ENCODE assay signal across 23 cellular contexts in the genomic region with DNA sequence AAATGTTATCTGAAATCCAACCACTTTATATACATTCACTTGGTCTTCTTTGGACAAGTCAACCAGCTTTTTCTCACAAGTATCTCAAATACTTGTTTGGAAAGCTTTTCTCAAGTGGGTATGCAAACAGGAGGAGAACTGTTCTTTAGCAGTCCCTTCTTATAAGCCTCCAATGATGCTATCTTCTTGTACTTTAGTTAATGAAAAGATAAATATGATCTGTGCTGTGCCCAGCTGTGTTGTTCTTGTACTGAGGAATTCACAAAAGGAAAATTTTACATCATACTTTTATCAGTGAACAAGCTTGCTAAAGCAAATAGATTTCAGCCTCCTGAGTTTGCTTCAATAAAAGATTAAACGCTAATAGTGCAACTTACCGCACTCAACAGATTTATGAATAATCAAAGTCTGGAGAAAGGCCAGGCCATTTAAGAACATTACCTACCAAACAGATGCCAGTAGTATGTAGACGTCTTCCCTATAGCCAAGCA.
DNase-seq lines count a peak whose midpoint lies in the region; ATAC-seq and TF ChIP-seq lines count a peak whose summit lies in the region.
"Had no signal": no experiment of that assay in that cellular context is flagged by ENCODE, and none has a peak within 500 bp of the region (broad histone marks: within the 10 kb centered on the region; RNA-seq: fewer than 3 reads in every experiment).

No MANE protein-coding gene starts in this region.

- POLR2A ChIA-PET in SK-N-SH (lab: Yijun Ruan, JAX), result no interaction called here

- H2AFZ ChIP-seq in SK-N-SH (ENCODE audit: low read depth), result no peak overlapping the region

- DNase-seq in DMS 273 treated with DMSO at 0.1 percent for 48 hours (lab: John Stamatoyannopoulos, UW), result peak; percentile 75
- peak; percentile 55 for DNase-seq in LNCaP clone FGC (ENCODE audit: low read depth)
- DNase-seq in epithelial cell of proximal tubule (ENCODE audit: low read depth), result no peak
- DNase-seq in progenitor cell of endocrine pancreas (ENCODE audit: low spot score, unreplicated experiment), result no peak
- DNase-seq in SK-N-SH, result no peak
- no peak for DNase-seq in NCI-H2029 treated with DMSO at 0.1 percent for 48 hours (lab: John Stamatoyannopoulos, UW)
- DNase-seq in NCI-H2196 (lab: John Stamatoyannopoulos, UW; ENCODE audit: unreplicated experiment), result no peak
- DNase-seq: activated CD4-positive, alpha-beta T cell treated with anti-CD3 and anti-CD28 coated beads, Interleukin-2, amount 50 U/mL, for 48 hours; activated CD4-positive, CD25-positive, alpha-beta regulatory T cell; aorta; KG1; NCI-H187 treated with DMSO at 0.1 percent for 48 hours; NCI-H226; OCI-M1; stimulated activated CD4-positive, alpha-beta T cell treated with anti-CD3 and anti-CD28 coated beads, Interleukin-2, amount 100 ng/mL, for 24 hours; uterus had no signal

- no peaks in the 10 kb centered on the region for H3K9me3 Mint-ChIP-seq in progenitor cell of endocrine pancreas (ENCODE audit: low read depth)
- H3K9me3 Mint-ChIP-seq: activated naive CD4-positive, alpha-beta T cell treated with anti-CD3 and anti-CD28 coated beads, Interleukin-2, amount 50 U/mL, for 72 hours; activated T-helper 2 cell treated with anti-CD3 and anti-CD28 coated beads, Interferon-gamma antibody, Interleukin-2, Interleukin-4, amounts not matched to agents 10 μg/mL and 5 μg/mL and 100 μg/mL, durations not matched to agents 14 hours and 24 hours and 36 hours; stimulated activated effector memory CD8-positive, alpha-beta T cell treated with anti-CD3 and anti-CD28 coated beads, Interleukin-12 subunit alpha, Interleukin-12 subunit beta, amount 100 ng/mL, for 72 hours had no signal

- H3K9me2 ChIP-seq in SK-N-SH, result no peaks in the 10 kb centered on the region

- peaks cover 0 to 6% of the 10 kb centered on the region in 2 experiments; a peak in 2 of 4 replicates for H3K4me1 ChIP-seq in SK-N-SH (ENCODE audit: control insufficient read depth in 1 of 2, insufficient read depth in 2 of 2, low read depth in 1 of 2, low read length in 1 of 2)
- H3K4me1 ChIP-seq: uterus had no signal

- H3K36me3 Mint-ChIP-seq in progenitor cell of endocrine pancreas (ENCODE audit: insufficient read depth), result peaks cover 3% of the 10 kb centered on the region
- H3K36me3 Mint-ChIP-seq: activated naive CD4-positive, alpha-beta T cell treated with anti-CD3 and anti-CD28 coated beads, Interleukin-2, amount 50 U/mL, for 72 hours; stimulated activated effector memory CD8-positive, alpha-beta T cell treated with anti-CD3 and anti-CD28 coated beads, Interleukin-12 subunit alpha, Interleukin-12 subunit beta, amount 100 ng/mL, for 72 hours had no signal

- H3K4me3 ChIP-seq in LNCaP clone FGC (ENCODE audit: low read depth, low read length) (no peak overlapping the region), epithelial cell of proximal tubule (ENCODE audit: low read depth, low read length) (peak overlapping the region; percentile 9), SK-N-SH (ENCODE audit: low read depth in 2 of 2, low read length in 1 of 2) (no peak overlapping the region)
- H3K4me3 ChIP-seq: skin epidermis, uterus had no signal

- H4K20me1 ChIP-seq in SK-N-SH (ENCODE audit: insufficient read depth), result no peaks in the 10 kb centered on the region

- CTCF ChIA-PET in SK-N-SH (lab: Yijun Ruan, JAX), result interaction anchor here (0.9 kb wide), 1 partner anchor 17 kb away, joined by 3 read pairs; no protein-coding TSS in a partner anchor

- TF ChIP-seq CTCF in LNCaP clone FGC (IDR thresholded peaks at IDR 0.05; ENCODE audit: control insufficient read depth, extremely low read depth, insufficient read depth) (no peak), epithelial cell of proximal tubule (conservative IDR thresholded peaks at IDR 0.05; ENCODE audit: low read depth, low read length) (no peak), progenitor cell of endocrine pancreas (IDR thresholded peaks at IDR 0.05; ENCODE audit: unreplicated experiment) (no peak), SK-N-SH (IDR thresholded peaks at IDR 0.05) (no peak)

- no peak overlapping the region for H3K9ac ChIP-seq in SK-N-SH

- H3K4me1 Mint-ChIP-seq in progenitor cell of endocrine pancreas (ENCODE audit: low read depth), result peaks cover 68% of the 10 kb centered on the region
- H3K4me1 Mint-ChIP-seq: B cell; stimulated activated effector memory CD8-positive, alpha-beta T cell treated with anti-CD3 and anti-CD28 coated beads, Interleukin-12 subunit alpha, Interleukin-12 subunit beta, amount 100 ng/mL, for 72 hours had no signal

- H3K4me2 ChIP-seq in SK-N-SH, result no peak overlapping the region

- peak overlapping the region; percentile 96 for H3K27ac Mint-ChIP-seq in progenitor cell of endocrine pancreas
- H3K27ac Mint-ChIP-seq: activated naive CD4-positive, alpha-beta T cell treated with anti-CD3 and anti-CD28 coated beads, Interleukin-2, amount 50 U/mL, for 72 hours; activated T-helper 2 cell treated with anti-CD3 and anti-CD28 coated beads, Interferon-gamma antibody, Interleukin-2, Interleukin-4, amounts not matched to agents 10 μg/mL and 5 μg/mL and 100 μg/mL, durations not matched to agents 14 hours and 24 hours and 36 hours; B cell; stimulated activated effector memory CD8-positive, alpha-beta T cell treated with anti-CD3 and anti-CD28 coated beads, Interleukin-12 subunit alpha, Interleukin-12 subunit beta, amount 100 ng/mL, for 72 hours had no signal

- TF ChIP-seq EP300 in SK-N-SH (IDR thresholded peaks at IDR 0.05; ENCODE audit: borderline replicate concordance in 1 of 2, low read depth in 1 of 2, low read length in 1 of 2), result no peak

- no peaks in the 10 kb centered on the region for H3K27me3 ChIP-seq in SK-N-SH (ENCODE audit: insufficient read depth)
- H3K27me3 ChIP-seq: neutrophil, uterus had no signal

- no peak overlapping the region for H3K27ac ChIP-seq in SK-N-SH (ENCODE audit: low read depth in 2 of 2, low read length in 1 of 2)
- H3K27ac ChIP-seq: neutrophil, skin epidermis, uterus had no signal

- H3K79me2 ChIP-seq in SK-N-SH (ENCODE audit: insufficient read depth), result no peaks in the 10 kb centered on the region

- 81% methylated on average over 3 of the region's 3 CpGs for WGBS in SK-N-SH (ENCODE audit: low lambda C conversion rate)

- H3K9me3 ChIP-seq in SK-N-SH, result no peaks in the 10 kb centered on the region
- H3K9me3 ChIP-seq: neutrophil, uterus had no signal

- H3F3A ChIP-seq in SK-N-SH (replicated peaks; ENCODE audit: insufficient read depth), result no peaks in the 10 kb centered on the region

- peak overlapping the region; percentile 46 for H3K4me3 Mint-ChIP-seq in progenitor cell of endocrine pancreas (ENCODE audit: low read depth)
- H3K4me3 Mint-ChIP-seq: B cell; stimulated activated effector memory CD8-positive, alpha-beta T cell treated with anti-CD3 and anti-CD28 coated beads, Interleukin-12 subunit alpha, Interleukin-12 subunit beta, amount 100 ng/mL, for 72 hours had no signal

- no peaks in the 10 kb centered on the region for H3K36me3 ChIP-seq in SK-N-SH (replicated peaks in 1 of 2; ENCODE audit: control insufficient read depth in 1 of 2, insufficient read depth in 2 of 2, low read length in 1 of 2)
- H3K36me3 ChIP-seq: neutrophil, uterus had no signal

- no peak for TF ChIP-seq RAD21 in SK-N-SH (IDR thresholded peaks at IDR 0.05; ENCODE audit: low read length)

- no peaks in the 10 kb centered on the region for H3K27me3 Mint-ChIP-seq in progenitor cell of endocrine pancreas

- ATAC-seq in GM18907 (IDR thresholded peaks at IDR 0.05; ENCODE audit: unreplicated experiment), result no peak
- ATAC-seq: activated naive CD4-positive, alpha-beta T cell treated with anti-CD3 and anti-CD28 coated beads, Interleukin-2, amount 50 U/mL, for 72 hours; stimulated activated effector memory CD8-positive, alpha-beta T cell treated with anti-CD3 and anti-CD28 coated beads, Interleukin-12 subunit alpha, Interleukin-12 subunit beta, amount 100 ng/mL, for 72 hours had no signal

TF ChIP-seq in SK-N-SH, 30 proteins besides CTCF, POLR2A, EP300 and RAD21:
- TF ChIP-seq RFX5 (IDR thresholded peaks at IDR 0.05; ENCODE audit: low read length), result no peak
- TF ChIP-seq, protein P1, sequence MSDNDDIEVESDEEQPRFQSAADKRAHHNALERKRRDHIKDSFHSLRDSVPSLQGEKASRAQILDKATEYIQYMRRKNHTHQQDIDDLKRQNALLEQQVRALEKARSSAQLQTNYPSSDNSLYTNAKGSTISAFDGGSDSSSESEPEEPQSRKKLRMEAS (IDR thresholded peaks at IDR 0.05; ENCODE audit: low read depth), result no peak

Comparison
In these comparisons a context has a peak if more than half of its experiments do, and no peak if none do; other contexts are left out.
1. DNase-seq: peak in DMS 273 treated with DMSO at 0.1 percent for 48 hours (single experiment) and LNCaP clone FGC (single experiment); none in epithelial cell of proximal tubule (single experiment), progenitor cell of endocrine pancreas (single experiment), SK-N-SH (single experiment), NCI-H2029 treated with DMSO at 0.1 percent for 48 hours (single experiment) and NCI-H2196 (single experiment).